In genomic region chr12:96274331-96274730, GRCh38 we compare ENCODE assay signal across 11 cellular contexts.
DNase-seq lines count a peak whose midpoint lies in the region; ATAC-seq and TF ChIP-seq lines count a peak whose summit lies in the region.
"Had no signal": no experiment of that assay in that cellular context is flagged by ENCODE, and none has a peak within 500 bp of the region (broad histone marks: within the 10 kb centered on the region; RNA-seq: fewer than 3 reads in every experiment).

No MANE protein-coding gene starts in this region.

- H2AFZ ChIP-seq in ACC112 (ENCODE audit: low read length, unreplicated experiment) = no peak overlapping the region

- no peak for TF ChIP-seq POLR2A in upper lobe of left lung (IDR thresholded peaks at IDR 0.05)

- H3K27ac ChIP-seq in ACC112 (ENCODE audit: low read depth, low read length) (peak overlapping the region; percentile 38), upper lobe of left lung (no peak overlapping the region)
- H3K27ac ChIP-seq: BLaER1, cardiac muscle cell had no signal

- peaks cover 20% of the 10 kb centered on the region for H3K79me2 ChIP-seq in ACC112 (ENCODE audit: control insufficient read depth, insufficient read depth, low read length, unreplicated experiment)

- H3K36me3 ChIP-seq in ACC112 (ENCODE audit: insufficient read depth, low read length) (peaks cover 25% of the 10 kb centered on the region), upper lobe of left lung (peaks cover 0 to 71% (median 14%) of the 10 kb centered on the region in 4 donors)

- H3K9me3 ChIP-seq in upper lobe of left lung = no peaks in the 10 kb centered on the region
- H3K9me3 ChIP-seq: BLaER1 had no signal

- peaks cover 32% of the 10 kb centered on the region for H3K4me1 ChIP-seq in ACC112 (ENCODE audit: control insufficient read depth, insufficient read depth, low read length, unreplicated experiment)
- no peaks in the 10 kb centered on the region for H3K4me1 ChIP-seq in upper lobe of left lung
- H3K4me1 ChIP-seq: BLaER1 had no signal

- no peak overlapping the region for H3K4me3 ChIP-seq in ACC112 (ENCODE audit: low read depth, low read length)
- H3K4me3 ChIP-seq in upper lobe of left lung = no peak overlapping the region
- H3K4me3 ChIP-seq: BLaER1, cardiac muscle cell had no signal

- no peak for TF ChIP-seq CTCF in upper lobe of left lung (IDR thresholded peaks at IDR 0.05)

- TF ChIP-seq EP300 in upper lobe of left lung (IDR thresholded peaks at IDR 0.05) = no peak

- ATAC-seq in GM18858 (IDR thresholded peaks at IDR 0.05; ENCODE audit: unreplicated experiment) (peak; percentile 81), upper lobe of left lung (ENCODE audit: low FRiP score in 2 of 2) (no peak)

- H3K27me3 ChIP-seq in ACC112 (ENCODE audit: insufficient read depth, low read length) (no peaks in the 10 kb centered on the region), upper lobe of left lung (no peaks in the 10 kb centered on the region)
- H3K27me3 ChIP-seq: BLaER1, cardiac muscle cell had no signal

- peak; percentile 53 for DNase-seq in LHCN-M2 (ENCODE audit: low read depth)
- DNase-seq in fibroblast of peridontal ligament (ENCODE audit: extremely low read depth) = peak; percentile 84
- no peak for DNase-seq in SIG-M5 treated with dmso at 0.1 percent for 504 hours (lab: John Stamatoyannopoulos, UW; ENCODE audit: unreplicated experiment)
- DNase-seq in upper lobe of left lung = no peak
- DNase-seq in glomerular visceral epithelial cell (ENCODE audit: extremely low spot score) = no peak
- DNase-seq in NCI-H1436 treated with DMSO at 0.1 percent for 48 hours (lab: John Stamatoyannopoulos, UW) = no peak
- DNase-seq: NCI-H524 had no signal

Comparison
In these comparisons a context has a peak if more than half of its experiments do, and no peak if none do; other contexts are left out.
1. DNase-seq: peak in LHCN-M2 (single experiment) and fibroblast of peridontal ligament (single experiment); none in SIG-M5 treated with dmso at 0.1 percent for 504 hours (single experiment), upper lobe of left lung (0 of 2), glomerular visceral epithelial cell (single experiment) and NCI-H1436 treated with DMSO at 0.1 percent for 48 hours (single experiment).